Comparison of ENCODE assay signal across 32 cellular contexts in the genomic region with DNA sequence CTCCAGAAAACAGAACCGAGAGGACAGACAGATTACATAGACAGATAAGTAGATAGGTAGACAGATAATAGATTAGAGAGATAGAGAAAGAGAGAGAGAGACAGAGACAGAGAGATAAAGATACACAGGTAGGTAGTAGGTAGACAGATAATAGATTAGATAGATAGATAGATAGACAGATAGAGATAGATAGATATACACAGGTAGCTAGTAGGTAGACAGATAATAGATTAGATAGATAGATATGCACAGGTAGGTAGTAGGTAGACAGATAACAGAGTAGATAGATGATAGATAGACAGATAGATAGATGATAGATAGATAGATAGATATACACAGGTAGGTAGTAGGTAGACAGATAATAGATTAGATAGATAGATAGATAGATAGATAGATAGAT. TPM values are rescaled to one million over a fixed set of nuclear protein-coding genes. Genes with fewer than 3 reads are reported as not detected.
"Had no signal": no experiment of that assay in that cellular context is flagged by ENCODE, and none has a peak within 500 bp of the region (broad histone marks: within the 10 kb centered on the region; RNA-seq: fewer than 3 reads in every experiment).

No MANE protein-coding gene starts in this region.

- DNase-seq: activated CD4-positive, alpha-beta T cell treated with anti-CD3 and anti-CD28 coated beads for 36 hours; activated CD4-positive, alpha-beta T cell treated with anti-CD3 and anti-CD28 coated beads, Interleukin-2, amount 50 U/mL, for 4 hours; activated CD8-positive, alpha-beta memory T cell treated with anti-CD3 and anti-CD28 coated beads for 24 hours; activated CD8-positive, alpha-beta memory T cell treated with anti-CD3 and anti-CD28 coated beads, Interleukin-2, amount 50 U/mL, for 4 hours; activated effector memory CD4-positive, alpha-beta T cell treated with Interleukin-2 at 50 U/mL for 16 hours; activated naive CD4-positive, alpha-beta T cell treated with anti-CD3 and anti-CD28 coated beads for 36 hours; activated naive CD8-positive, alpha-beta T cell treated with anti-CD3 and anti-CD28 coated beads, Interleukin-2, amount 10 ng/mL, durations not matched to agents 7 days and 5 days; activated T-cell treated with anti-CD3 and anti-CD28 coated beads, Interleukin-2, amount 50 U/mL, for 48 hours; amniotic stem cell; endodermal cell; esophagus squamous epithelium; gastrocnemius medialis; islet precursor cell; naive thymus-derived CD4-positive, alpha-beta T cell; sigmoid colon; stimulated activated CD4-positive, alpha-beta T cell treated with anti-CD3 and anti-CD28 coated beads, Interleukin-15, amount 100 ng/mL, for 24 hours; stimulated activated naive CD4-positive, alpha-beta T cell treated with Interleukin-2 at 50 U/mL for 16 hours; upper lobe of right lung had no signal

- H3K27ac Mint-ChIP-seq: activated CD4-positive, alpha-beta T cell treated with anti-CD3 and anti-CD28 coated beads for 36 hours; activated naive CD4-positive, alpha-beta T cell treated with anti-CD3 and anti-CD28 coated beads for 36 hours; activated naive CD8-positive, alpha-beta T cell treated with anti-CD3 and anti-CD28 coated beads, Interleukin-2, amount 10 ng/mL, durations not matched to agents 7 days and 5 days; endodermal cell; naive thymus-derived CD4-positive, alpha-beta T cell; neural progenitor cell; T-helper 2 cell treated with Interferon-gamma antibody and Interleukin-4, amounts not matched to agents 5 μg/mL and 100 μg/mL, for 36 hours; WTC11 had no signal

- H3K9me3 ChIP-seq: breast epithelium, esophagus squamous epithelium, gastrocnemius medialis, lower lobe of right lung, sigmoid colon, upper lobe of right lung had no signal

- ATAC-seq: activated CD4-positive, alpha-beta T cell treated with anti-CD3 and anti-CD28 coated beads for 36 hours; gastrocnemius medialis; naive thymus-derived CD4-positive, alpha-beta T cell; WTC11 had no signal

- H2AFZ ChIP-seq: neural progenitor cell had no signal

- H3K4me3 Mint-ChIP-seq: activated CD4-positive, alpha-beta T cell treated with anti-CD3 and anti-CD28 coated beads for 36 hours; activated naive CD4-positive, alpha-beta T cell treated with anti-CD3 and anti-CD28 coated beads for 36 hours; activated naive CD8-positive, alpha-beta T cell treated with anti-CD3 and anti-CD28 coated beads, Interleukin-2, amount 10 ng/mL, durations not matched to agents 7 days and 5 days; endodermal cell; naive thymus-derived CD4-positive, alpha-beta T cell; neural progenitor cell; T-helper 2 cell treated with Interferon-gamma antibody and Interleukin-4, amounts not matched to agents 5 μg/mL and 100 μg/mL, for 36 hours; WTC11 had no signal

- H3K27me3 Mint-ChIP-seq: activated CD4-positive, alpha-beta T cell treated with anti-CD3 and anti-CD28 coated beads for 36 hours had no signal

- H3K27me3 ChIP-seq: breast epithelium, gastrocnemius medialis, neural progenitor cell, sigmoid colon, upper lobe of right lung had no signal

- H3K9me3 Mint-ChIP-seq: activated naive CD4-positive, alpha-beta T cell treated with anti-CD3 and anti-CD28 coated beads for 36 hours; activated naive CD8-positive, alpha-beta T cell treated with anti-CD3 and anti-CD28 coated beads, Interleukin-2, amount 10 ng/mL, durations not matched to agents 7 days and 5 days; endodermal cell; neural progenitor cell; T-helper 2 cell treated with Interferon-gamma antibody and Interleukin-4, amounts not matched to agents 5 μg/mL and 100 μg/mL, for 36 hours; WTC11 had no signal

- H3K4me3 ChIP-seq: breast epithelium, coronary artery, esophagus squamous epithelium, gastrocnemius medialis, lower lobe of right lung, neural progenitor cell, sigmoid colon, smooth muscle cell, upper lobe of right lung had no signal

- H3K9ac ChIP-seq: neural progenitor cell had no signal

- H3K4me1 ChIP-seq: breast epithelium, neural progenitor cell had no signal

- H3K36me3 Mint-ChIP-seq: activated naive CD8-positive, alpha-beta T cell treated with anti-CD3 and anti-CD28 coated beads, Interleukin-2, amount 10 ng/mL, durations not matched to agents 7 days and 5 days; neural progenitor cell; WTC11 had no signal

- H3K27ac ChIP-seq: coronary artery, neural progenitor cell, upper lobe of right lung had no signal

- H3K36me3 ChIP-seq: breast epithelium, esophagus squamous epithelium, gastrocnemius medialis, lower lobe of right lung, neural progenitor cell, sigmoid colon, upper lobe of right lung had no signal

- H3K4me2 ChIP-seq: neural progenitor cell, smooth muscle cell had no signal

RNA-seq across cellular contexts. Expression of a gene that starts 10.1 kb away (rescaled TPM):
- total RNA-seq: activated CD4-positive, alpha-beta T cell treated with anti-CD3 and anti-CD28 coated beads for 36 hours; activated naive CD4-positive, alpha-beta T cell treated with anti-CD3 and anti-CD28 coated beads for 36 hours; activated naive CD8-positive, alpha-beta T cell treated with anti-CD3 and anti-CD28 coated beads, Interleukin-2, amount 10 ng/mL, durations not matched to agents 7 days and 5 days; endodermal cell; gastrocnemius medialis; osteoblast; renal cortical epithelial cell; smooth muscle cell; WTC11 had no signal
- polyA plus RNA-seq: naive thymus-derived CD4-positive, alpha-beta T cell; smooth muscle cell had no signal

RNA-seq across cellular contexts. Expression of a gene that starts 32.1 kb away (rescaled TPM):
- total RNA-seq: activated CD4-positive, alpha-beta T cell treated with anti-CD3 and anti-CD28 coated beads for 36 hours; activated naive CD4-positive, alpha-beta T cell treated with anti-CD3 and anti-CD28 coated beads for 36 hours; activated naive CD8-positive, alpha-beta T cell treated with anti-CD3 and anti-CD28 coated beads, Interleukin-2, amount 10 ng/mL, durations not matched to agents 7 days and 5 days; breast epithelium; gastrocnemius medialis; left colon; mesenteric fat pad; mucosa of gallbladder; naive thymus-derived CD4-positive, alpha-beta T cell; osteoblast; posterior vena cava; renal cortical epithelial cell; sigmoid colon; subcutaneous adipose tissue; upper lobe of right lung had no signal
- polyA plus RNA-seq: naive thymus-derived CD4-positive, alpha-beta T cell; sigmoid colon had no signal

RNA-seq across cellular contexts. Expression of a gene that starts 55.3 kb away (rescaled TPM):
- polyA plus RNA-seq: naive thymus-derived CD4-positive, alpha-beta T cell had no signal
